In genomic region chr1:18967066-18967690, GRCh38 we compare ENCODE assay signal across 25 cellular contexts.
"Had no signal": no experiment of that assay in that cellular context is flagged by ENCODE, and none has a peak within 500 bp of the region (broad histone marks: within the 10 kb centered on the region; RNA-seq: fewer than 3 reads in every experiment).

No MANE protein-coding gene starts in this region.

- H3K9me3 ChIP-seq: SJCRH30 had no signal

- H3K27me3 ChIP-seq: cardiac muscle cell had no signal

- H3K4me3 ChIP-seq: cardiac muscle cell, SJCRH30, SK-N-MC had no signal

- DNase-seq: activated CD4-positive, alpha-beta memory T cell treated with anti-CD3 and anti-CD28 coated beads for 36 hours; activated CD4-positive, alpha-beta T cell treated with anti-CD3 and anti-CD28 coated beads, Interleukin-2, amount 50 U/mL, for 1 hour; activated CD4-positive, CD25-positive, alpha-beta regulatory T cell; activated CD8-positive, alpha-beta memory T cell treated with anti-CD3 and anti-CD28 coated beads, Interleukin-2, amount 50 U/mL, for 4 hours; activated naive CD4-positive, alpha-beta T cell treated with anti-CD3 and anti-CD28 coated beads, Interleukin-2, amount 10 ng/mL, durations not matched to agents 7 days and 5 days; activated naive CD8-positive, alpha-beta T cell treated with anti-CD3 and anti-CD28 coated beads, Interleukin-2, amount 50 U/mL, for 24 hours; activated T-cell treated with anti-CD3 and anti-CD28 coated beads for 4 hours; activated T-cell treated with anti-CD3 and anti-CD28 coated beads, Interleukin-2, amount 50 U/mL, for 4 hours; anterior cingulate cortex; Karpas-422; KBM-7; NCI-H1105 treated with DMSO at 0.1 percent for 48 hours; NCI-H1436; NCI-H1694; NCI-H1930; NCI-H2081 treated with DMSO at 0.1 percent for 48 hours; NCI-H345; NCI-H524 treated with DMSO at 0.1 percent for 48 hours; SHP77; SJCRH30; T1000; WERI-Rb-1 had no signal

- H3K27ac ChIP-seq: cardiac muscle cell, SJCRH30, SK-N-MC, WERI-Rb-1 had no signal

- ATAC-seq: activated naive CD8-positive, alpha-beta T cell treated with anti-CD3 and anti-CD28 coated beads, Interleukin-2, amount 50 U/mL, for 24 hours; activated T-cell treated with anti-CD3 and anti-CD28 coated beads, Interleukin-2, amount 50 U/mL, for 4 hours; Panc1 had no signal

- H3K4me1 ChIP-seq: SJCRH30 had no signal

- H3K36me3 ChIP-seq: cardiac muscle cell, SJCRH30, WERI-Rb-1 had no signal
